Comparison of ENCODE assay signal across 15 cellular contexts in genomic region chr18:9092665-9093064, GRCh38. TPM values are rescaled to one million over a fixed set of nuclear protein-coding genes. Genes with fewer than 3 reads are reported as not detected.
A peak's percentile ranks its signal among the peaks of the same experiment; 100 is the strongest.
DNase-seq lines count a peak whose midpoint lies in the region; ATAC-seq and TF ChIP-seq lines count a peak whose summit lies in the region.
"Had no signal": no experiment of that assay in that cellular context is flagged by ENCODE, and none has a peak within 500 bp of the region (broad histone marks: within the 10 kb centered on the region; RNA-seq: fewer than 3 reads in every experiment).

No MANE protein-coding gene starts in this region.

- H3K9me3 Mint-ChIP-seq in activated T-cell treated with anti-CD3 and anti-CD28 coated beads, Interleukin-2, amount 50 U/mL, for 24 hours = peaks cover 2% of the 10 kb centered on the region
- no peaks in the 10 kb centered on the region for H3K9me3 Mint-ChIP-seq in activated T-cell treated with anti-CD3 and anti-CD28 coated beads, Interleukin-2, amount 50 U/mL, for 4 hours
- no peaks in the 10 kb centered on the region for H3K9me3 Mint-ChIP-seq in nephron progenitor cell

- H3K27ac Mint-ChIP-seq in activated T-cell treated with anti-CD3 and anti-CD28 coated beads, Interleukin-2, amount 50 U/mL, for 24 hours = peak overlapping the region; percentile 98
- no peak overlapping the region for H3K27ac Mint-ChIP-seq in nephron progenitor cell

- H3K27me3 Mint-ChIP-seq in activated T-cell treated with anti-CD3 and anti-CD28 coated beads, Interleukin-2, amount 50 U/mL, for 24 hours = no peaks in the 10 kb centered on the region
- no peaks in the 10 kb centered on the region for H3K27me3 Mint-ChIP-seq in activated T-cell treated with anti-CD3 and anti-CD28 coated beads, Interleukin-2, amount 50 U/mL, for 4 hours (ENCODE audit: low read depth)
- H3K27me3 Mint-ChIP-seq in nephron progenitor cell (ENCODE audit: low read depth, poor library complexity) = peaks cover 8% of the 10 kb centered on the region

- H3K79me1 ChIP-seq in mesenchymal stem cell (replicated peaks; ENCODE audit: low read length, poor library complexity, severe bottlenecking) = no peaks in the 10 kb centered on the region

- H3K4me3 Mint-ChIP-seq in activated T-cell treated with anti-CD3 and anti-CD28 coated beads, Interleukin-2, amount 50 U/mL, for 24 hours = no peak overlapping the region
- H3K4me3 Mint-ChIP-seq in activated T-cell treated with anti-CD3 and anti-CD28 coated beads, Interleukin-2, amount 50 U/mL, for 4 hours = no peak overlapping the region
- H3K4me3 Mint-ChIP-seq in nephron progenitor cell = no peak overlapping the region

- no peak overlapping the region for H3K9ac ChIP-seq in mesenchymal stem cell (ENCODE audit: low read length)

- no peak overlapping the region for H2BK120ac ChIP-seq in mesenchymal stem cell (ENCODE audit: low read depth, low read length)

- TF ChIP-seq CTCF in NB4 (IDR thresholded peaks at IDR 0.05; ENCODE audit: low read depth, low read length) (no peak), choroid plexus epithelial cell (conservative IDR thresholded peaks at IDR 0.05; ENCODE audit: low read depth, low read length) (no peak), nephron progenitor cell (IDR thresholded peaks at IDR 0.05) (no peak)

- no peak overlapping the region for H3K23ac ChIP-seq in mesenchymal stem cell (ENCODE audit: low read length in 2 of 2)

- H3K27ac ChIP-seq in mesenchymal stem cell (ENCODE audit: low read length, poor library complexity, severe bottlenecking) = no peak overlapping the region
- H3K27ac ChIP-seq: body of pancreas had no signal

- no peaks in the 10 kb centered on the region for H3K36me3 ChIP-seq in mesenchymal stem cell (ENCODE audit: control insufficient read depth in 1 of 2, insufficient read depth in 2 of 2, low read depth in 1 of 2, low read length in 2 of 2)

- H3K36me3 Mint-ChIP-seq in activated T-cell treated with anti-CD3 and anti-CD28 coated beads, Interleukin-2, amount 50 U/mL, for 24 hours (ENCODE audit: low read depth) = peaks cover 11% of the 10 kb centered on the region
- H3K36me3 Mint-ChIP-seq in activated T-cell treated with anti-CD3 and anti-CD28 coated beads, Interleukin-2, amount 50 U/mL, for 4 hours (ENCODE audit: insufficient read depth) = peaks cover 3% of the 10 kb centered on the region
- no peaks in the 10 kb centered on the region for H3K36me3 Mint-ChIP-seq in nephron progenitor cell (ENCODE audit: low read depth)

- H3K4me3 ChIP-seq in NB4 (ENCODE audit: low read depth, low read length) (no peak overlapping the region), choroid plexus epithelial cell (ENCODE audit: low read depth, low read length) (no peak overlapping the region), mesenchymal stem cell (ENCODE audit: insufficient read depth in 1 of 2, low read depth in 1 of 2, low read length in 2 of 2) (no peak overlapping the region)
- H3K4me3 ChIP-seq: body of pancreas had no signal

- no peak overlapping the region for H3K4ac ChIP-seq in mesenchymal stem cell (ENCODE audit: low read depth in 1 of 2, low read length in 2 of 2)

- H3K4me2 ChIP-seq in mesenchymal stem cell (ENCODE audit: low read length, poor library complexity, severe bottlenecking) = no peak overlapping the region

- no peak overlapping the region for H2BK12ac ChIP-seq in mesenchymal stem cell (ENCODE audit: low read length in 2 of 2)

- no peak for ATAC-seq in activated T-cell treated with anti-CD3 and anti-CD28 coated beads, Interleukin-2, amount 50 U/mL, for 4 hours
- ATAC-seq: body of pancreas had no signal

- H3K4me1 ChIP-seq in mesenchymal stem cell (ENCODE audit: control insufficient read depth, insufficient read depth, low read depth, low read length) = peaks cover 2% of the 10 kb centered on the region
- H3K4me1 ChIP-seq: body of pancreas had no signal

- no peaks in the 10 kb centered on the region for H3K9me3 ChIP-seq in mesenchymal stem cell (ENCODE audit: control insufficient read depth, low read length)
- H3K9me3 ChIP-seq: body of pancreas had no signal

- H2AFZ ChIP-seq in mesenchymal stem cell (ENCODE audit: low read depth, low read length) = no peak overlapping the region

- no peak overlapping the region for H2BK5ac ChIP-seq in mesenchymal stem cell (ENCODE audit: low read depth, low read length, poor library complexity, severe bottlenecking)

- H2AK5ac ChIP-seq in mesenchymal stem cell (ENCODE audit: low read length, severe bottlenecking) = no peak overlapping the region

- WGBS in mesenchymal stem cell = 45% methylated on average over 2 of the region's 2 CpGs

- DNase-seq in activated T-cell treated with anti-CD3 and anti-CD28 coated beads, Interleukin-2, amount 50 U/mL, for 24 hours = no peak
- DNase-seq in activated T-cell treated with anti-CD3 and anti-CD28 coated beads, Interleukin-2, amount 50 U/mL, for 4 hours = no peak
- peak; percentile 18 for DNase-seq in NB4 (ENCODE audit: low read depth)
- DNase-seq in choroid plexus epithelial cell (ENCODE audit: low read depth) = peak; percentile 83
- DNase-seq in mesenchymal stem cell = peak; percentile 66
- DNase-seq in AG08395 (ENCODE audit: low spot score) = no peak
- no peak for DNase-seq in nephron progenitor cell
- DNase-seq in SIG-M5 (lab: John Stamatoyannopoulos, UW) = no peak
- DNase-seq: body of pancreas; DMS79; hippocampal formation; mesendoderm; NCI-H1417; RPMI8226; stimulated activated CD4-positive, alpha-beta T cell treated with anti-CD3 and anti-CD28 coated beads, Interleukin-15, amount 100 ng/mL, for 24 hours had no signal

- peak overlapping the region in 1 of 2 experiments; percentile 71 for H3K18ac ChIP-seq in mesenchymal stem cell (ENCODE audit: low read depth in 1 of 2, low read length in 2 of 2)

- H4K8ac ChIP-seq in mesenchymal stem cell (ENCODE audit: low read length) = no peak overlapping the region

- H3K27me3 ChIP-seq in mesenchymal stem cell (ENCODE audit: control insufficient read depth in 1 of 2, insufficient read depth in 1 of 2, low read length in 2 of 2) = no peaks in the 10 kb centered on the region
- H3K27me3 ChIP-seq: body of pancreas had no signal

- H4K91ac ChIP-seq in mesenchymal stem cell (ENCODE audit: low read length) = no peak overlapping the region

- no peak overlapping the region for H2BK15ac ChIP-seq in mesenchymal stem cell (ENCODE audit: low read depth, poor library complexity, severe bottlenecking)

- H3K4me1 Mint-ChIP-seq in activated T-cell treated with anti-CD3 and anti-CD28 coated beads, Interleukin-2, amount 50 U/mL, for 24 hours (ENCODE audit: low read depth) = peaks cover 82% of the 10 kb centered on the region
- H3K4me1 Mint-ChIP-seq in activated T-cell treated with anti-CD3 and anti-CD28 coated beads, Interleukin-2, amount 50 U/mL, for 4 hours (ENCODE audit: low read depth) = peaks cover 83% of the 10 kb centered on the region
- H3K4me1 Mint-ChIP-seq in nephron progenitor cell = peaks cover 21% of the 10 kb centered on the region

- no peak for TF ChIP-seq POLR2A in NB4 (IDR thresholded peaks at IDR 0.05; ENCODE audit: extremely low read depth, insufficient read length)

- H3K14ac ChIP-seq in mesenchymal stem cell (ENCODE audit: low read length in 2 of 2) = no peak overlapping the region

RNA-seq across cellular contexts. Expression of gene NDUFV2, which starts 9.8 kb away (rescaled TPM):
- total RNA-seq in activated T-cell treated with anti-CD3 and anti-CD28 coated beads, Interleukin-2, amount 50 U/mL, for 4 hours = 100 to 1,000 TPM; 254 to 279 (median 265) TPM
- polyA plus RNA-seq in mesenchymal stem cell (2013, experiment 1 of 2) = 241 TPM
- 246 TPM for polyA plus RNA-seq in mesenchymal stem cell (2013, experiment 2 of 2)

RNA-seq across cellular contexts. Expression of gene ANKRD12, which starts 43.9 kb away (rescaled TPM):
- 10 to 100 TPM; 49.7 to 62.9 (median 57.7) TPM for total RNA-seq in activated T-cell treated with anti-CD3 and anti-CD28 coated beads, Interleukin-2, amount 50 U/mL, for 4 hours
- 41.3 TPM for polyA plus RNA-seq in mesenchymal stem cell (2013, experiment 1 of 2)
- polyA plus RNA-seq in mesenchymal stem cell (2013, experiment 2 of 2) = 40.2 TPM

Comparison
In these comparisons a context has a peak if more than half of its experiments do, and no peak if none do; other contexts are left out.
1. DNase-seq: peak in NB4 (single experiment), choroid plexus epithelial cell (single experiment) and mesenchymal stem cell (single experiment); none in activated T-cell treated with anti-CD3 and anti-CD28 coated beads, Interleukin-2, amount 50 U/mL, for 24 hours (single experiment), activated T-cell treated with anti-CD3 and anti-CD28 coated beads, Interleukin-2, amount 50 U/mL, for 4 hours (single experiment), AG08395 (single experiment), nephron progenitor cell (single experiment) and SIG-M5 (single experiment).